In the genomic region with DNA sequence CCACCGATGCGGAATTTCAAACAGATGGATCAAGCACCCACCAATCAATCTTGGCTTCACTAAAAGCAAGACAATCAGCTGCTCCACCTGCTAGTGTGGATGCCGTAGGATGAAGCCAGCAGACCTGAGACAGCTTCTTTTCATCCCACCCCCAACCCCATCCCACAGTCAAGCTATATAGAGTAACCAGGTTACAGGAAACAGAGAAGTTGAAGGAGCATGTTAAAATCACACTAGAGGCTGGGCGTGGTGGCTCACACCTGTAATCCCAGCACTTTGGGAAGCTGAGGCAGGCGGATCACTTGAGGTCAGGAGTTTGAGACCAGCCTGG, we compare ENCODE assay signal across 24 cellular contexts.
"Had no signal": no experiment of that assay in that cellular context is flagged by ENCODE, and none has a peak within 500 bp of the region (broad histone marks: within the 10 kb centered on the region; RNA-seq: fewer than 3 reads in every experiment).

No MANE protein-coding gene starts in this region.

- ATAC-seq: activated CD8-positive, alpha-beta T cell treated with anti-CD3 and anti-CD28 coated beads for 36 hours; activated naive CD8-positive, alpha-beta T cell treated with anti-CD3 and anti-CD28 coated beads, Interleukin-2, amount 50 U/mL, for 24 hours; activated T-cell treated with anti-CD3 and anti-CD28 coated beads, Interleukin-2, amount 50 U/mL, for 4 hours; activated T-helper 17 cell treated with anti-CD3 and anti-CD28 coated beads, Interleukin-2, amount 50 U/mL, for 72 hours; body of pancreas; heart right ventricle had no signal

- DNase-seq: activated CD4-positive, alpha-beta T cell treated with anti-CD3 and anti-CD28 coated beads for 1 hour; activated CD4-positive, alpha-beta T cell treated with anti-CD3 and anti-CD28 coated beads for 48 hours; activated CD4-positive, alpha-beta T cell treated with anti-CD3 and anti-CD28 coated beads, Interleukin-2, amount 50 U/mL, for 1 hour; activated CD4-positive, alpha-beta T cell treated with anti-CD3 and anti-CD28 coated beads, Interleukin-2, amount 50 U/mL, for 48 hours; activated CD8-positive, alpha-beta memory T cell treated with anti-CD3 and anti-CD28 coated beads for 24 hours; activated CD8-positive, alpha-beta T cell treated with anti-CD3 and anti-CD28 coated beads for 36 hours; activated effector memory CD4-positive, alpha-beta T cell treated with anti-CD3 and anti-CD28 coated beads, Interleukin-2, amount 50 U/mL, for 16 hours; activated naive CD4-positive, alpha-beta T cell treated with anti-CD3 and anti-CD28 coated beads for 36 hours; activated naive CD8-positive, alpha-beta T cell treated with anti-CD3 and anti-CD28 coated beads for 36 hours; activated naive CD8-positive, alpha-beta T cell treated with anti-CD3 and anti-CD28 coated beads, Interleukin-2, amount 50 U/mL, for 24 hours; activated T-cell treated with anti-CD3 and anti-CD28 coated beads, Interleukin-2, amount 50 U/mL, for 4 hours; amygdala; aorta; body of pancreas; central memory CD4-positive, alpha-beta T cell; cerebellar nuclear complex; colonic mucosa; effector CD8-positive, alpha-beta T cell; foreskin fibroblast; heart right ventricle; T-helper 2 cell had no signal

- H3K4me1 ChIP-seq: colonic mucosa had no signal

- H3K36me3 ChIP-seq: adrenal gland, colonic mucosa, heart right ventricle had no signal

- H3K4me3 ChIP-seq: adrenal gland, body of pancreas, colonic mucosa, heart right ventricle had no signal

- H3K9me3 ChIP-seq: adrenal gland, body of pancreas, colonic mucosa, heart right ventricle had no signal

- H3K27ac ChIP-seq: adrenal gland, body of pancreas, colonic mucosa, epithelial cell of prostate, heart right ventricle had no signal

- H3K27me3 ChIP-seq: adrenal gland, body of pancreas, colonic mucosa, heart right ventricle had no signal
